Comparison of ENCODE assay signal across 1 cellular context in genomic region chr21:25426580-25426979, GRCh38.
TF ChIP-seq lines count a peak whose summit lies in the region.

No MANE protein-coding gene starts in this region.

TF ChIP-seq in GM12878, 131 proteins besides CTCF, POLR2A, EP300 and RAD21 (continued from another document):
- TF ChIP-seq NFIC (IDR thresholded peaks at IDR 0.05; ENCODE audit: low read depth, low read length), result peak; percentile 95
- TF ChIP-seq BCL11A (IDR thresholded peaks at IDR 0.05; ENCODE audit: low read depth, low read length), result peak; percentile 65; the same call in 1 of the 2 replicates
- TF ChIP-seq SREBF1 (IDR thresholded peaks at IDR 0.05; ENCODE audit: low read length), result no peak
- peak; percentile 72 for TF ChIP-seq CREM (IDR thresholded peaks at IDR 0.05; ENCODE audit: low read depth)
- no peak for TF ChIP-seq NR2F1 (conservative IDR thresholded peaks at IDR 0.05)
- no peak for TF ChIP-seq SMAD1 (IDR thresholded peaks at IDR 0.05; ENCODE audit: low read depth, partially characterized antibody)
- TF ChIP-seq, protein P1, sequence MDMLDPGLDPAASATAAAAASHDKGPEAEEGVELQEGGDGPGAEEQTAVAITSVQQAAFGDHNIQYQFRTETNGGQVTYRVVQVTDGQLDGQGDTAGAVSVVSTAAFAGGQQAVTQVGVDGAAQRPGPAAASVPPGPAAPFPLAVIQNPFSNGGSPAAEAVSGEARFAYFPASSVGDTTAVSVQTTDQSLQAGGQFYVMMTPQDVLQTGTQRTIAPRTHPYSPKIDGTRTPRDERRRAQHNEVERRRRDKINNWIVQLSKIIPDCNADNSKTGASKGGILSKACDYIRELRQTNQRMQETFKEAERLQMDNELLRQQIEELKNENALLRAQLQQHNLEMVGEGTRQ (IDR thresholded peaks at IDR 0.05; ENCODE audit: borderline replicate concordance, low read depth, low read length), result no peak
- TF ChIP-seq IKZF2 (IDR thresholded peaks at IDR 0.05), result no peak
- peak; percentile 75 for TF ChIP-seq CBFB (IDR thresholded peaks at IDR 0.05; ENCODE audit: low read depth)
- TF ChIP-seq RELB (IDR thresholded peaks at IDR 0.05; ENCODE audit: low read depth), result no peak
- peak; percentile 76; the same call in 1 of the 2 replicates for TF ChIP-seq ATF2 (IDR thresholded peaks at IDR 0.05; ENCODE audit: low read length)
- TF ChIP-seq CEBPB (IDR thresholded peaks at IDR 0.05; ENCODE audit: borderline replicate concordance in 1 of 2, low read depth in 2 of 2, low read length in 2 of 2), result peak in 1 of 2 experiments; percentile 84; a peak in 1 of 4 replicates
- TF ChIP-seq JUNB (IDR thresholded peaks at IDR 0.05), result peak; percentile 96
- no peak for TF ChIP-seq FOXK2 (IDR thresholded peaks at IDR 0.05)
- peak; percentile 77; the same call in 1 of the 2 replicates for TF ChIP-seq ZBED1 (IDR thresholded peaks at IDR 0.05; ENCODE audit: borderline replicate concordance)
- TF ChIP-seq RUNX3 (IDR thresholded peaks at IDR 0.05; ENCODE audit: low read length), result peak; percentile 94
- TF ChIP-seq MEF2A (IDR thresholded peaks at IDR 0.05; ENCODE audit: insufficient read depth, low read depth, low read length), result peak; percentile 88
- no peak for TF ChIP-seq BCLAF1 (IDR thresholded peaks at IDR 0.05)
- TF ChIP-seq TAF1 (IDR thresholded peaks at IDR 0.05; ENCODE audit: borderline replicate concordance, low read depth, low read length), result no peak
- TF ChIP-seq PML (IDR thresholded peaks at IDR 0.05; ENCODE audit: low read length), result 0 out of 2 replicates have a peak, but pooled peaks have one; percentile 52
- TF ChIP-seq, protein P2, sequence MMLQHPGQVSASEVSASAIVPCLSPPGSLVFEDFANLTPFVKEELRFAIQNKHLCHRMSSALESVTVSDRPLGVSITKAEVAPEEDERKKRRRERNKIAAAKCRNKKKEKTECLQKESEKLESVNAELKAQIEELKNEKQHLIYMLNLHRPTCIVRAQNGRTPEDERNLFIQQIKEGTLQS (IDR thresholded peaks at IDR 0.05; ENCODE audit: borderline replicate concordance, extremely low read depth, low read depth, low read length), result no peak
- TF ChIP-seq, protein P3, sequence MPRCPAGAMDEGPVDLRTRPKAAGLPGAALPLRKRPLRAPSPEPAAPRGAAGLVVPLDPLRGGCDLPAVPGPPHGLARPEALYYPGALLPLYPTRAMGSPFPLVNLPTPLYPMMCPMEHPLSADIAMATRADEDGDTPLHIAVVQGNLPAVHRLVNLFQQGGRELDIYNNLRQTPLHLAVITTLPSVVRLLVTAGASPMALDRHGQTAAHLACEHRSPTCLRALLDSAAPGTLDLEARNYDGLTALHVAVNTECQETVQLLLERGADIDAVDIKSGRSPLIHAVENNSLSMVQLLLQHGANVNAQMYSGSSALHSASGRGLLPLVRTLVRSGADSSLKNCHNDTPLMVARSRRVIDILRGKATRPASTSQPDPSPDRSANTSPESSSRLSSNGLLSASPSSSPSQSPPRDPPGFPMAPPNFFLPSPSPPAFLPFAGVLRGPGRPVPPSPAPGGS (IDR thresholded peaks at IDR 0.05; ENCODE audit: borderline replicate concordance, insufficient read depth, low read depth, low read length, poor library complexity, severe bottlenecking), result peak; percentile 45
- TF ChIP-seq SREBF2 (IDR thresholded peaks at IDR 0.05; ENCODE audit: low read length), result no peak
